Comparison of ENCODE assay signal across 25 cellular contexts in the genomic region with DNA sequence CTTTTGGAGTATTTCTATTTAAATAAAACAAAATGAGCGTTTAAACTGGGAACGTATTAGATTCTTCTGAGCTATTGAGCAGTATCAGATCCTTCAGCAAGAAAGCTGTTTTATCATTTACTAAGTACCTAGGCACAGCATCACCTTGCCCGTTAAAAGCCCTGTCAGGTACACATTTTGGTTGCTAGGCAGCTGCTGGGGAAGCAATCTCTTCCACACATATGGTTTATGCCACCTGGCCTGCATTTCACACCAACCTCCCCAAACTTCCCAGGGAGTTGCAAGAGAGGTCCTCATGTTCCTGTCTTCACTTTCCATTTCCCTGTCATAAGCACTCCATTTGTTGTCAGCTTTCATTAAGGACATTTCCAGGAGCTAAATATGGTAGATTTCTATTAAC.
DNase-seq lines count a peak whose midpoint lies in the region; TF ChIP-seq lines count a peak whose summit lies in the region.
"Had no signal": no experiment of that assay in that cellular context is flagged by ENCODE, and none has a peak within 500 bp of the region (broad histone marks: within the 10 kb centered on the region; RNA-seq: fewer than 3 reads in every experiment).

No MANE protein-coding gene starts in this region.

- no peaks in the 10 kb centered on the region for H3K27me3 ChIP-seq in ascending aorta
- H3K27me3 ChIP-seq: BLaER1 had no signal

- no TSS peak for BruUV-seq in OCI-LY7 (replicated peaks; lab: Mats Ljungman, UMichigan)

- H3K9me3 ChIP-seq in OCI-LY7 (ENCODE audit: low read length) (peaks cover 14% of the 10 kb centered on the region; the same call in 1 of the 2 replicates), ascending aorta (no peaks in the 10 kb centered on the region)
- H3K9me3 ChIP-seq: BLaER1 had no signal

- intact Hi-C loops in OCI-LY7 (cut with micrococcal nuclease; ENCODE audit: unreplicated experiment): loop anchor here (10.0 kb wide), 1 partner anchor 767 kb away; no protein-coding TSS in a partner anchor
- intact Hi-C loops in ascending aorta (cut with DNase I): no loop called here

- peak overlapping the region; percentile 44 for H3K27ac ChIP-seq in OCI-LY7 (ENCODE audit: low read depth, low read length, poor library complexity, severe bottlenecking)
- H3K27ac ChIP-seq in ascending aorta: no peak overlapping the region
- H3K27ac ChIP-seq: 22Rv1, BLaER1, GM23248, SK-N-MC had no signal

- DNase-seq in DMS 273 (lab: John Stamatoyannopoulos, UW; ENCODE audit: unreplicated experiment) (peak; percentile 50), DMS 273 treated with DMSO at 0.1 percent for 48 hours (lab: John Stamatoyannopoulos, UW) (no peak), COLO668 (lab: John Stamatoyannopoulos, UW; ENCODE audit: unreplicated experiment) (peak; percentile 10), NCI-H146 treated with DMSO at 0.1 percent for 48 hours (lab: John Stamatoyannopoulos, UW; ENCODE audit: unreplicated experiment) (peak; percentile 10), OCI-LY7 (ENCODE audit: low spot score) (no peak), kidney glomerular epithelial cell (lab: John Stamatoyannopoulos, UW) (no peak), SKM-1 (lab: John Stamatoyannopoulos, UW; ENCODE audit: unreplicated experiment) (no peak), ascending aorta (ENCODE audit: low spot score in 2 of 2) (no peak)
- DNase-seq: ACHN; CD4-positive, alpha-beta T cell; DMS79 treated with DMSO at 0.1 percent for 48 hours; GM23248; H9; HFFc6; NCI-H1436; NCI-H2029; NCI-H446 treated with DMSO at 0.1 percent for 48 hours; NCI-H82; PC-3; RPMI8226; SHP77 treated with DMSO at 0.1 percent for 48 hours; T-helper 2 cell had no signal

- H3K9me2 ChIP-seq in OCI-LY7 (ENCODE audit: insufficient read depth, low read length): no peaks in the 10 kb centered on the region

- H3K79me2 ChIP-seq in OCI-LY7 (ENCODE audit: insufficient read depth, low read depth, low read length): peaks cover 28% of the 10 kb centered on the region; the same call in 1 of the 2 replicates

- H3K4me3 ChIP-seq in OCI-LY7 (ENCODE audit: low read depth, low read length, poor library complexity, severe bottlenecking) (no peak overlapping the region), ascending aorta (no peak overlapping the region)
- H3K4me3 ChIP-seq: BLaER1, GM23248, SK-N-MC had no signal

- no peaks in the 10 kb centered on the region for H4K20me1 ChIP-seq in OCI-LY7 (ENCODE audit: insufficient read depth, low read length)
- H4K20me1 ChIP-seq: BLaER1 had no signal

- H3K4me2 ChIP-seq in OCI-LY7 (ENCODE audit: low read length): peak overlapping the region; percentile 21; the same call in 1 of the 2 replicates
- H3K4me2 ChIP-seq: BLaER1 had no signal

- H3K36me3 ChIP-seq in OCI-LY7 (ENCODE audit: insufficient read depth, low read length): peaks cover 23% of the 10 kb centered on the region
- no peaks in the 10 kb centered on the region for H3K36me3 ChIP-seq in ascending aorta
- H3K36me3 ChIP-seq: BLaER1 had no signal

- H3K4me1 ChIP-seq in OCI-LY7 (ENCODE audit: insufficient read depth, low read length, poor library complexity, severe bottlenecking) (peaks cover 88% of the 10 kb centered on the region), ascending aorta (no peaks in the 10 kb centered on the region)

- TF ChIP-seq CTCF in OCI-LY7 (conservative IDR thresholded peaks at IDR 0.05; ENCODE audit: low read length) (no peak), ascending aorta (IDR thresholded peaks at IDR 0.05) (no peak)

- CTCF ChIA-PET in OCI-LY7 (lab: Charles Lee; ENCODE audit: unreplicated experiment): no interaction called here

- POLR2A ChIA-PET in OCI-LY7 (lab: Charles Lee): interaction anchor here (0.9 to 1.3 kb wide), 2 partner anchors 8 to 131 kb away, joined by 3 to 6 read pairs; no protein-coding TSS in a partner anchor

- H2AFZ ChIP-seq in OCI-LY7 (ENCODE audit: low read length): 0 out of 2 replicates have a peak overlapping the region, but pooled peaks have one; percentile 2
- H2AFZ ChIP-seq: GM23248 had no signal

Comparison
In these comparisons a context has a peak if more than half of its experiments do, and no peak if none do; other contexts are left out.
1. DNase-seq: peak in DMS 273 (single experiment), COLO668 (single experiment) and NCI-H146 treated with DMSO at 0.1 percent for 48 hours (single experiment); none in DMS 273 treated with DMSO at 0.1 percent for 48 hours (single experiment), OCI-LY7 (single experiment), kidney glomerular epithelial cell (single experiment), SKM-1 (single experiment) and ascending aorta (0 of 2).